22 cellular contexts compared by ENCODE assay signal in the genomic region with DNA sequence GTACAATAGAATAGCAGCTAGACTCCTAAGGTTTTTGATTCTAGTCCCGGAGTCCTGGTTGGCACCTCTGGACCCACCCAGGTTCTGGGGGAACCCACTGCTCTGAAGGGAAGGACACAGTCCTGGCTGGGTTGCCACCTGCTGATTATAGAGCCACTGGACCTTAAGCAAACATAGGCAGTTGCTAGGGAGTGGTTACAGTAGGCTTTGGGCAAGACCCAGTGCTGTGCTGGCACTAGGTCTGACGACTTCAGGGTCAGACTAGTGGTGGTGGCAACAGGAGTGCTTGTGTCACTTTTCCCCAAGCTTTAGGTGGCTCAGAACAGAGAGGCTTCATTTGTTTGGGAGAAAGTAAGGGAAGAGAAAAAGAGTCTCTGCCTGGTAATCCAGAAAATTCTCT.
"Had no signal": no experiment of that assay in that cellular context is flagged by ENCODE, and none has a peak within 500 bp of the region (broad histone marks: within the 10 kb centered on the region; RNA-seq: fewer than 3 reads in every experiment).

No MANE protein-coding gene starts in this region.

- H3K4me3 ChIP-seq: cardiac muscle cell had no signal

- ATAC-seq: activated T-helper 17 cell treated with anti-CD3 and anti-CD28 coated beads, Interleukin-2, amount 50 U/mL, for 72 hours; T-helper 17 cell had no signal

- H3K36me3 ChIP-seq: brain microvascular endothelial cell, cardiac muscle cell had no signal

- H3K27me3 ChIP-seq: brain microvascular endothelial cell, cardiac muscle cell had no signal

- H3K27ac ChIP-seq: brain microvascular endothelial cell, cardiac muscle cell had no signal

- DNase-seq: activated B cell treated with CpG ODN at 0.5 μM for 24 hours; activated CD4-positive, alpha-beta memory T cell treated with anti-CD3 and anti-CD28 coated beads for 36 hours; activated CD4-positive, alpha-beta T cell treated with anti-CD3 and anti-CD28 coated beads, Interleukin-2, amount 10 ng/mL, durations not matched to agents 7 days and 5 days; activated gamma-delta T cell; activated naive CD4-positive, alpha-beta T cell treated with anti-CD3 and anti-CD28 coated beads for 36 hours; activated T-cell treated with anti-CD3 and anti-CD28 coated beads for 4 hours; activated T-cell treated with anti-CD3 and anti-CD28 coated beads, Interleukin-2, amount 50 U/mL, for 48 hours; amygdala; brain microvascular endothelial cell; KBM-7; NCI-H1048; NCI-H146; NCI-H187 treated with DMSO at 0.1 percent for 48 hours; NCI-H2081 treated with DMSO at 0.1 percent for 48 hours; NCI-H446; NCI-H524 treated with DMSO at 0.1 percent for 48 hours; NCI-H748 treated with DMSO at 0.1 percent for 48 hours; SIG-M5; T-helper 17 cell; T-helper 9 cell had no signal
